Comparison of ENCODE assay signal across 8 cellular contexts in genomic region chr20:25865715-25866656, GRCh38.
A peak's percentile ranks its signal among the peaks of the same experiment; 100 is the strongest.
DNase-seq lines count a peak whose midpoint lies in the region; ATAC-seq and TF ChIP-seq lines count a peak whose summit lies in the region.

No MANE protein-coding gene starts in this region.

- no peaks in the 10 kb centered on the region for H3K36me3 ChIP-seq in HUES6 (ENCODE audit: control insufficient read depth, insufficient read depth, low read length)
- no peaks in the 10 kb centered on the region for H3K36me3 ChIP-seq in neuron (ENCODE audit: insufficient read depth, low read length)
- H3K36me3 ChIP-seq in suprapubic skin: no peaks in the 10 kb centered on the region

- peak; percentile 86 for DNase-seq in DMS53 (lab: John Stamatoyannopoulos, UW)
- peak; percentile 83 for DNase-seq in RPMI8226
- peak; percentile 79 for DNase-seq in activated naive CD4-positive, alpha-beta T cell treated with anti-CD3 and anti-CD28 coated beads for 36 hours
- peak in 1 of 2 donors; percentile 70 for DNase-seq in foreskin keratinocyte
- no peak for DNase-seq in suprapubic skin (ENCODE audit: low spot score in 2 of 2)
- DNase-seq in mesenteric fat pad (ENCODE audit: low spot score): no peak

- TF ChIP-seq CTCF in foreskin keratinocyte (conservative IDR thresholded peaks at IDR 0.05): no peak
- no peak for TF ChIP-seq CTCF in suprapubic skin (IDR thresholded peaks at IDR 0.05)

- no peak overlapping the region for H3K27ac Mint-ChIP-seq in activated naive CD4-positive, alpha-beta T cell treated with anti-CD3 and anti-CD28 coated beads for 36 hours

- peaks cover 63% of the 10 kb centered on the region for H3K27me3 Mint-ChIP-seq in activated naive CD4-positive, alpha-beta T cell treated with anti-CD3 and anti-CD28 coated beads for 36 hours (ENCODE audit: low read depth)

- no peaks in the 10 kb centered on the region for H3K9me3 ChIP-seq in HUES6 (ENCODE audit: control insufficient read depth, insufficient read depth, low read depth, low read length)
- H3K9me3 ChIP-seq in neuron (ENCODE audit: low read length): peaks cover 1% of the 10 kb centered on the region
- no peaks in the 10 kb centered on the region for H3K9me3 ChIP-seq in suprapubic skin

- H3K9me3 Mint-ChIP-seq in activated naive CD4-positive, alpha-beta T cell treated with anti-CD3 and anti-CD28 coated beads for 36 hours: no peaks in the 10 kb centered on the region

- peak; percentile 55 for ATAC-seq in foreskin keratinocyte

- no peak overlapping the region for H3K9ac ChIP-seq in HUES6 (ENCODE audit: low read length)

- H3K27ac ChIP-seq in HUES6 (ENCODE audit: low read depth, low read length) (no peak overlapping the region), foreskin keratinocyte (no peak overlapping the region), suprapubic skin (no peak overlapping the region)

- WGBS in suprapubic skin: 32% methylated on average over 35 of the region's 43 CpGs

- peaks cover 29% of the 10 kb centered on the region for H3K4me1 Mint-ChIP-seq in activated naive CD4-positive, alpha-beta T cell treated with anti-CD3 and anti-CD28 coated beads for 36 hours (ENCODE audit: low read depth)

- H3K36me3 Mint-ChIP-seq in activated naive CD4-positive, alpha-beta T cell treated with anti-CD3 and anti-CD28 coated beads for 36 hours (ENCODE audit: low read depth): no peaks in the 10 kb centered on the region

- TF ChIP-seq POLR2A in suprapubic skin (IDR thresholded peaks at IDR 0.05): no peak

- H3K4me3 ChIP-seq in HUES6 (ENCODE audit: low read depth, low read length) (peak overlapping the region; percentile 59), neuron (ENCODE audit: low read length) (peak overlapping the region; percentile 45), suprapubic skin (peak overlapping the region; percentile 42)

- intact Hi-C loops in activated naive CD4-positive, alpha-beta T cell treated with anti-CD3 and anti-CD28 coated beads for 36 hours (cut with micrococcal nuclease): no loop called here

- H3K4me3 Mint-ChIP-seq in activated naive CD4-positive, alpha-beta T cell treated with anti-CD3 and anti-CD28 coated beads for 36 hours: peak overlapping the region; percentile 55

- H2AFZ ChIP-seq in neuron (ENCODE audit: low read depth, low read length): peak overlapping the region; percentile 77

- no peak for TF ChIP-seq EP300 in suprapubic skin (IDR thresholded peaks at IDR 0.05)

- CTCF ChIA-PET in activated naive CD4-positive, alpha-beta T cell treated with anti-CD3 and anti-CD28 coated beads for 36 hours (lab: Charles Lee): no interaction called here

- H3K27me3 ChIP-seq in HUES6 (ENCODE audit: control insufficient read depth, insufficient read depth, low read length): peaks cover 96% of the 10 kb centered on the region
- peaks cover 22% of the 10 kb centered on the region for H3K27me3 ChIP-seq in foreskin keratinocyte
- H3K27me3 ChIP-seq in neuron (ENCODE audit: insufficient read depth, low read length): peaks cover 4% of the 10 kb centered on the region
- peaks cover 26% of the 10 kb centered on the region for H3K27me3 ChIP-seq in suprapubic skin

- H3K4me1 ChIP-seq in HUES6 (ENCODE audit: control insufficient read depth, insufficient read depth, low read length): peaks cover 21% of the 10 kb centered on the region; the same call in 1 of the 2 replicates
- no peaks in the 10 kb centered on the region for H3K4me1 ChIP-seq in foreskin keratinocyte
- peaks cover 11% of the 10 kb centered on the region for H3K4me1 ChIP-seq in neuron (ENCODE audit: insufficient read depth, low read length)
- peaks cover 50% of the 10 kb centered on the region for H3K4me1 ChIP-seq in suprapubic skin

Comparison
In these comparisons a context has a peak if more than half of its experiments do, and no peak if none do; other contexts are left out.
1. DNase-seq: peak in DMS53 (single experiment), RPMI8226 (single experiment) and activated naive CD4-positive, alpha-beta T cell treated with anti-CD3 and anti-CD28 coated beads for 36 hours (single experiment); none in suprapubic skin (0 of 2) and mesenteric fat pad (single experiment).
2. Peak in every context shown above with its lines, with median percentiles within 50 percentile points of each other: H3K4me3 ChIP-seq.